ENCODE assay signal across 17 cellular contexts in genomic region chr4:113423631-113424030, GRCh38.
"Had no signal": no experiment of that assay in that cellular context is flagged by ENCODE, and none has a peak within 500 bp of the region (broad histone marks: within the 10 kb centered on the region; RNA-seq: fewer than 3 reads in every experiment).

No MANE protein-coding gene starts in this region.

- H3K27ac ChIP-seq: brain microvascular endothelial cell, hepatocyte, neutrophil, thyroid gland had no signal

- H2AFZ ChIP-seq: hepatocyte had no signal

- ATAC-seq: activated naive CD4-positive, alpha-beta T cell treated with anti-CD3 and anti-CD28 coated beads, Interleukin-2, amount 50 U/mL, for 72 hours; activated T-cell treated with anti-CD3 and anti-CD28 coated beads, Interleukin-2, amount 50 U/mL, for 72 hours; left ventricle myocardium superior; natural killer cell; stimulated activated memory B cell treated with anti-CD40 and anti-IgM and Interleukin-4, amounts not matched to agents 10 μg/mL and 1 μg/mL and 100 μg/mL, for 72 hours had no signal

- H3K9me3 ChIP-seq: neutrophil, thyroid gland had no signal

- H3K4me3 ChIP-seq: hepatocyte, thyroid gland had no signal

- DNase-seq: activated CD4-positive, alpha-beta T cell treated with anti-CD3 and anti-CD28 coated beads, Interleukin-2, amount 10 ng/mL, durations not matched to agents 7 days and 5 days; activated CD8-positive, alpha-beta memory T cell treated with anti-CD3 and anti-CD28 coated beads, Interleukin-2, amount 50 U/mL, for 48 hours; activated gamma-delta T cell; activated T-cell treated with anti-CD3 and anti-CD28 coated beads, Interleukin-2, amount 50 U/mL, for 72 hours; amygdala; brain microvascular endothelial cell; kidney glomerular epithelial cell; left ventricle myocardium superior; mesendoderm; natural killer cell; retina; stimulated activated CD4-positive, alpha-beta T cell treated with anti-CD3 and anti-CD28 coated beads, Interleukin-2, amount 100 ng/mL, for 48 hours; thyroid gland had no signal

- H3K4me1 ChIP-seq: thyroid gland had no signal

- H3K36me3 ChIP-seq: brain microvascular endothelial cell, neutrophil, thyroid gland had no signal

- H3K27me3 ChIP-seq: brain microvascular endothelial cell, hepatocyte, neutrophil, thyroid gland had no signal

- H3K4me2 ChIP-seq: hepatocyte had no signal

- H3K79me2 ChIP-seq: hepatocyte had no signal
